ENCODE assay signal across 11 cellular contexts in the genomic region with DNA sequence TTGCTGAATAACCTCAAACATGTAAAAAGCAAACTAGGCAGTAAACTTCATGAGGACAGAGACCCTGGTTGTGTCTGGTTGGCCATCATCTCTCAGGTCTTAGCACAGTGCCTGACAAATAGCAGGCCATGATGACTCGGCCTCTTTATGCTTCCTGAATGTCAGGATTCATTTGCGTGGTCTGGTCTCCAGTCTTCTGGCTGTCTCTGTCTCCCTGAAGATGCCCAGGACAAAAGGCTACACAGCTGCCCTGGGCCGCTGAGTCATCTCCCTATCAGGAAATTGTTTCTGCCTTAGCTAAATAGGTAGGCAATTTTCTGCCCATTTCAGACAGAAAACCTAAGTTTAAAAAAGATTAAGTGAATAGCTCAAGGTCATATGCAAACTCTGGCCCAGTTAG.
DNase-seq lines count a peak whose midpoint lies in the region; ATAC-seq, FAIRE-seq and TF ChIP-seq lines count a peak whose summit lies in the region.
"Had no signal": no experiment of that assay in that cellular context is flagged by ENCODE, and none has a peak within 500 bp of the region (broad histone marks: within the 10 kb centered on the region; RNA-seq: fewer than 3 reads in every experiment).

No MANE protein-coding gene starts in this region.

- peaks cover 24% of the 10 kb centered on the region for H3K4me1 ChIP-seq in A549
- H3K4me1 ChIP-seq in GM23248 (ENCODE audit: insufficient read depth), result peaks cover 28% of the 10 kb centered on the region

- H3K27ac ChIP-seq in A549 (peak overlapping the region; percentile 80 to 84), GM23248 (peak overlapping the region; percentile 61)

- 0% methylated on average over 3 of the region's 3 CpGs for WGBS in A549 (ENCODE audit: missing lambda C conversion rate)
- whole genome bisulfite sequencing in GM23248 (ENCODE audit: low coverage in 1 of 2, low lambda C conversion rate in 2 of 2, missing lambda C conversion rate in 2 of 2), 2 experiments, result 1 to 9% methylated on average over 3 of the region's 3 CpGs

- no peaks in the 10 kb centered on the region for H3K79me2 ChIP-seq in GM23248 (ENCODE audit: insufficient read depth)

- no peaks in the 10 kb centered on the region for H3K36me3 Mint-ChIP-seq in activated T-helper 17 cell treated with anti-CD3 and anti-CD28 coated beads, Interleukin-2, amount 50 U/mL, for 72 hours (ENCODE audit: low read depth)
- no peaks in the 10 kb centered on the region for H3K36me3 Mint-ChIP-seq in activated T-helper 2 cell treated with anti-CD3 and anti-CD28 coated beads, Interferon-gamma antibody, Interleukin-2, Interleukin-4, amounts not matched to agents 10 μg/mL and 5 μg/mL and 100 μg/mL, durations not matched to agents 14 hours and 24 hours and 36 hours (ENCODE audit: low read depth)
- H3K36me3 Mint-ChIP-seq: CD8-positive, alpha-beta T cell had no signal

- POLR2A ChIA-PET in A549 (lab: Yijun Ruan, JAX), result interaction anchor here (1.5 to 2.4 kb wide), 2 partner anchors 84 to 108 kb away, joined by 5 to 18 read pairs; partner anchors contain the start of gene FNDC3A

- TF ChIP-seq POLR2A in A549 (IDR thresholded peaks at IDR 0.05; ENCODE audit: low read length), result no peak

- no peaks in the 10 kb centered on the region for H3K27me3 ChIP-seq in GM23248 (replicated peaks; ENCODE audit: insufficient read depth)

- CTCF ChIA-PET in A549 (lab: Yijun Ruan, JAX), result interaction anchor here (0.8 kb wide), 1 partner anchor 32 kb away, joined by 3 read pairs; no protein-coding TSS in a partner anchor

- FAIRE-seq in A549 (lab: Jason Lieb, UNC), result no peak

- H3K4me3 ChIP-seq in A549 (no peak overlapping the region), GM23248 (no peak overlapping the region)

- H2AFZ ChIP-seq in GM23248, result no peak overlapping the region

- H3K27ac Mint-ChIP-seq in activated T-helper 17 cell treated with anti-CD3 and anti-CD28 coated beads, Interleukin-2, amount 50 U/mL, for 72 hours, result peak overlapping the region; percentile 75
- no peak overlapping the region for H3K27ac Mint-ChIP-seq in activated T-helper 2 cell treated with anti-CD3 and anti-CD28 coated beads, Interferon-gamma antibody, Interleukin-2, Interleukin-4, amounts not matched to agents 10 μg/mL and 5 μg/mL and 100 μg/mL, durations not matched to agents 14 hours and 24 hours and 36 hours
- H3K27ac Mint-ChIP-seq: CD8-positive, alpha-beta T cell had no signal

- H4K20me1 ChIP-seq in GM23248 (ENCODE audit: insufficient read depth), result no peaks in the 10 kb centered on the region

- H3K4me2 ChIP-seq in A549 (peak overlapping the region; percentile 63), GM23248 (ENCODE audit: unreplicated experiment) (peak overlapping the region; percentile 29)

- TF ChIP-seq RAD21 in A549 (conservative IDR thresholded peaks at IDR 0.05 in 1 of 2, IDR thresholded peaks at IDR 0.05 in 1 of 2), result no peak

- peaks cover 36% of the 10 kb centered on the region for H3F3A ChIP-seq in GM23248 (ENCODE audit: insufficient read depth)

- H3K9me2 ChIP-seq in GM23248 (ENCODE audit: insufficient read depth), result no peaks in the 10 kb centered on the region

- H3K4me3 Mint-ChIP-seq in activated T-helper 17 cell treated with anti-CD3 and anti-CD28 coated beads, Interleukin-2, amount 50 U/mL, for 72 hours, result peak overlapping the region; percentile 53
- no peak overlapping the region for H3K4me3 Mint-ChIP-seq in activated T-helper 2 cell treated with anti-CD3 and anti-CD28 coated beads, Interferon-gamma antibody, Interleukin-2, Interleukin-4, amounts not matched to agents 10 μg/mL and 5 μg/mL and 100 μg/mL, durations not matched to agents 14 hours and 24 hours and 36 hours (ENCODE audit: low read depth)
- H3K4me3 Mint-ChIP-seq: CD8-positive, alpha-beta T cell had no signal

- H3K36me3 ChIP-seq in GM23248 (ENCODE audit: low read depth), result no peaks in the 10 kb centered on the region

- DNase-seq in A549 (ENCODE audit: low read depth in 1 of 2, low spot score in 1 of 2) (peak in 1 of 2 experiments; percentile 55), GM23248 (peak; percentile 68), iris pigment epithelial cell (ENCODE audit: low read depth) (peak; percentile 80), cortex of kidney (lab: John Stamatoyannopoulos, UW) (no peak), cardiac septum (ENCODE audit: low spot score) (no peak), D341Med (ENCODE audit: low spot score) (no peak)
- DNase-seq in activated T-helper 2 cell treated with anti-CD3 and anti-CD28 coated beads, Interferon-gamma antibody, Interleukin-2, Interleukin-4, amounts not matched to agents 10 μg/mL and 5 μg/mL and 100 μg/mL, durations not matched to agents 14 hours and 24 hours and 36 hours (ENCODE audit: low spot score), result no peak
- DNase-seq: CD8-positive, alpha-beta T cell; glutamatergic neuron; stimulated activated CD4-positive, alpha-beta T cell treated with anti-CD3 and anti-CD28 coated beads, Interleukin-1b, Interleukin-23, amount 100 ng/mL, for 48 hours had no signal

- intact Hi-C loops in cardiac septum (cut with DNase I), result no loop called here
- intact Hi-C loops in activated T-helper 2 cell treated with anti-CD3 and anti-CD28 coated beads, Interferon-gamma antibody, Interleukin-2, Interleukin-4, amounts not matched to agents 10 μg/mL and 5 μg/mL and 100 μg/mL, durations not matched to agents 14 hours and 24 hours and 36 hours (cut with micrococcal nuclease), result loop anchor here (5.0 kb wide), 1 partner anchor 39 kb away; no protein-coding TSS in a partner anchor

- H3K9me3 ChIP-seq in A549 (no peaks in the 10 kb centered on the region), GM23248 (ENCODE audit: low read depth) (no peaks in the 10 kb centered on the region)

- H3K9me3 Mint-ChIP-seq in activated T-helper 17 cell treated with anti-CD3 and anti-CD28 coated beads, Interleukin-2, amount 50 U/mL, for 72 hours, result peaks cover 4% of the 10 kb centered on the region
- no peaks in the 10 kb centered on the region for H3K9me3 Mint-ChIP-seq in activated T-helper 2 cell treated with anti-CD3 and anti-CD28 coated beads, Interferon-gamma antibody, Interleukin-2, Interleukin-4, amounts not matched to agents 10 μg/mL and 5 μg/mL and 100 μg/mL, durations not matched to agents 14 hours and 24 hours and 36 hours
- H3K9me3 Mint-ChIP-seq: CD8-positive, alpha-beta T cell had no signal

- ATAC-seq in A549, result peak; percentile 74 to 86; a peak in 5 of 6 replicates
- ATAC-seq in activated T-helper 17 cell treated with anti-CD3 and anti-CD28 coated beads, Interleukin-2, amount 50 U/mL, for 72 hours (replicated peaks), result peak; percentile 19
- ATAC-seq: CD8-positive, alpha-beta T cell had no signal

- in situ Hi-C loops in GM23248 (cut with MboI), result no loop called here

- 0 out of 2 replicates have a peak overlapping the region, but pooled peaks have one; percentile 0 for H3K9ac ChIP-seq in GM23248

- H3K4me1 Mint-ChIP-seq in activated T-helper 17 cell treated with anti-CD3 and anti-CD28 coated beads, Interleukin-2, amount 50 U/mL, for 72 hours, result peaks cover 24% of the 10 kb centered on the region
- peaks cover 19% of the 10 kb centered on the region for H3K4me1 Mint-ChIP-seq in activated T-helper 2 cell treated with anti-CD3 and anti-CD28 coated beads, Interferon-gamma antibody, Interleukin-2, Interleukin-4, amounts not matched to agents 10 μg/mL and 5 μg/mL and 100 μg/mL, durations not matched to agents 14 hours and 24 hours and 36 hours (ENCODE audit: low read depth)

- H3K27me3 Mint-ChIP-seq in activated T-helper 17 cell treated with anti-CD3 and anti-CD28 coated beads, Interleukin-2, amount 50 U/mL, for 72 hours, result no peaks in the 10 kb centered on the region
- no peaks in the 10 kb centered on the region for H3K27me3 Mint-ChIP-seq in activated T-helper 2 cell treated with anti-CD3 and anti-CD28 coated beads, Interferon-gamma antibody, Interleukin-2, Interleukin-4, amounts not matched to agents 10 μg/mL and 5 μg/mL and 100 μg/mL, durations not matched to agents 14 hours and 24 hours and 36 hours (ENCODE audit: low read depth)

- no peak for TF ChIP-seq CTCF in A549 (IDR thresholded peaks at IDR 0.05)

- no peak for TF ChIP-seq EP300 in A549 (IDR thresholded peaks at IDR 0.05)

TF ChIP-seq in A549, 52 proteins besides CTCF, POLR2A, EP300 and RAD21:
- no peak for TF ChIP-seq RNF2 (IDR thresholded peaks at IDR 0.05; ENCODE audit: borderline replicate concordance, low read depth)
- TF ChIP-seq FOSL2 (IDR thresholded peaks at IDR 0.05), result 0 out of 2 replicates have a peak, but pooled peaks have one; percentile 27
- TF ChIP-seq FOSL2 (CRISPR knock-in tag; IDR thresholded peaks at IDR 0.05), result peak; percentile 32; the same call in 1 of the 2 replicates
- 0 out of 2 replicates have a peak, but pooled peaks have one; percentile 24 for TF ChIP-seq GATA3 (IDR thresholded peaks at IDR 0.05; ENCODE audit: borderline replicate concordance)
- peak; percentile 57 for TF ChIP-seq MAFK (IDR thresholded peaks at IDR 0.05; ENCODE audit: partially characterized antibody)
- TF ChIP-seq HES2 (IDR thresholded peaks at IDR 0.05), result no peak

Comparison
In these comparisons a context has a peak if more than half of its experiments do, and no peak if none do; other contexts are left out.
1. DNase-seq: peak in GM23248 (single experiment) and iris pigment epithelial cell (single experiment); none in cortex of kidney (single experiment), cardiac septum (single experiment), D341Med (single experiment) and activated T-helper 2 cell treated with anti-CD3 and anti-CD28 coated beads, Interferon-gamma antibody, Interleukin-2, Interleukin-4, amounts not matched to agents 10 μg/mL and 5 μg/mL and 100 μg/mL, durations not matched to agents 14 hours and 24 hours and 36 hours (single experiment).